Comparison of ENCODE assay signal across 28 cellular contexts in the genomic region with DNA sequence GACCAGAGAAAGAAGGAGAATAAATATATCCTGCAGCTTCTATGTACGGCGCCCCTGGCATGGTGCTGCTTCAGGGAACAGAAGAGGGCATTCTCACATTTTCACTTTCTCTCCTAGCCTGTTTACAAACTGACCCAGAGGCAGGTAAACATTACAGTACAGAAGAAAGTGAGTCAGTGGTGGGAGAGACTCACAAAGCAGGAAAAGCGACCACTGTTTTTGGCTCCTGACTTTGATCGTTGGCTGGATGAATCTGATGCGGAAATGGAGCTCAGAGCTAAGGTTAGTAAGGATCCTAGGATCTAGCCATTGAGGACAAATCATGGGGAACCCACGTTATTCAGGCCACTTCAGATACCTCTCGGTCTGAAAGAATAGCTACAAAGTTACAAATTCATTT.
"Had no signal": no experiment of that assay in that cellular context is flagged by ENCODE, and none has a peak within 500 bp of the region (broad histone marks: within the 10 kb centered on the region; RNA-seq: fewer than 3 reads in every experiment).

No MANE protein-coding gene starts in this region.

- H3K9me3 ChIP-seq: ascending aorta, breast epithelium, colonic mucosa had no signal

- H3K27me3 Mint-ChIP-seq: activated B cell treated with CpG ODN at 0.5 μM for 24 hours; activated CD4-positive, alpha-beta memory T cell treated with anti-CD3 and anti-CD28 coated beads for 36 hours; activated CD4-positive, alpha-beta T cell treated with anti-CD3 and anti-CD28 coated beads for 36 hours; activated CD4-positive, alpha-beta T cell treated with anti-CD3 and anti-CD28 coated beads, Interleukin-2, amount 10 ng/mL, durations not matched to agents 24 days and 14 days; activated CD8-positive, alpha-beta memory T cell treated with anti-CD3 and anti-CD28 coated beads, Interleukin-2, amount 10 ng/mL, durations not matched to agents 7 days and 5 days; activated naive CD8-positive, alpha-beta T cell treated with anti-CD3 and anti-CD28 coated beads, Interleukin-2, amount 10 ng/mL, durations not matched to agents 7 days and 5 days had no signal

- H3K27me3 ChIP-seq: ascending aorta, breast epithelium, cardiac muscle cell, colonic mucosa had no signal

- H3K9me3 Mint-ChIP-seq: activated B cell treated with CpG ODN at 0.5 μM for 24 hours; activated CD4-positive, alpha-beta memory T cell treated with anti-CD3 and anti-CD28 coated beads for 36 hours; activated CD4-positive, alpha-beta T cell treated with anti-CD3 and anti-CD28 coated beads, Interleukin-2, amount 10 ng/mL, durations not matched to agents 24 days and 14 days; activated naive CD4-positive, alpha-beta T cell treated with anti-CD3 and anti-CD28 coated beads for 36 hours; activated naive CD4-positive, alpha-beta T cell treated with anti-CD3 and anti-CD28 coated beads, Interleukin-2, amount 50 U/mL, for 72 hours; activated naive CD8-positive, alpha-beta T cell treated with anti-CD3 and anti-CD28 coated beads, Interleukin-2, amount 10 ng/mL, durations not matched to agents 7 days and 5 days; activated T-helper 1 cell treated with anti-CD3 and anti-CD28 coated beads, Interleukin-12 subunit alpha, Interleukin-12 subunit beta, Interleukin-2, Interleukin-4 antibody, amounts not matched to agents 30 ng/mL and 10 ng/mL and 1 ng/mL, durations not matched to agents 14 hours and 24 hours and 36 hours; activated T-helper 2 cell treated with anti-CD3 and anti-CD28 coated beads, Interferon-gamma antibody, Interleukin-2, Interleukin-4, amounts not matched to agents 10 μg/mL and 5 μg/mL and 100 μg/mL, durations not matched to agents 14 hours and 24 hours and 36 hours; brain had no signal

- H3K27ac Mint-ChIP-seq: activated B cell treated with CpG ODN at 0.5 μM for 24 hours; activated CD4-positive, alpha-beta memory T cell treated with anti-CD3 and anti-CD28 coated beads for 36 hours; activated CD4-positive, alpha-beta T cell treated with anti-CD3 and anti-CD28 coated beads for 36 hours; activated CD4-positive, alpha-beta T cell treated with anti-CD3 and anti-CD28 coated beads, Interleukin-2, amount 10 ng/mL, durations not matched to agents 24 days and 14 days; activated CD8-positive, alpha-beta memory T cell treated with anti-CD3 and anti-CD28 coated beads, Interleukin-2, amount 10 ng/mL, durations not matched to agents 7 days and 5 days; activated CD8-positive, alpha-beta T cell treated with anti-CD3 and anti-CD28 coated beads, Interleukin-2, amount 10 ng/mL, durations not matched to agents 7 days and 5 days; activated naive CD4-positive, alpha-beta T cell treated with anti-CD3 and anti-CD28 coated beads for 36 hours; activated naive CD8-positive, alpha-beta T cell treated with anti-CD3 and anti-CD28 coated beads, Interleukin-2, amount 10 ng/mL, durations not matched to agents 7 days and 5 days; activated T-helper 1 cell treated with anti-CD3 and anti-CD28 coated beads, Interleukin-12 subunit alpha, Interleukin-12 subunit beta, Interleukin-2, Interleukin-4 antibody, amounts not matched to agents 30 ng/mL and 10 ng/mL and 1 ng/mL, durations not matched to agents 14 hours and 24 hours and 36 hours; activated T-helper 2 cell treated with anti-CD3 and anti-CD28 coated beads, Interferon-gamma antibody, Interleukin-2, Interleukin-4, amounts not matched to agents 10 μg/mL and 5 μg/mL and 100 μg/mL, durations not matched to agents 14 hours and 24 hours and 36 hours had no signal

- DNase-seq: activated B cell treated with CpG ODN at 0.5 μM for 24 hours; activated CD4-positive, alpha-beta memory T cell treated with anti-CD3 and anti-CD28 coated beads for 36 hours; activated CD4-positive, alpha-beta T cell treated with anti-CD3 and anti-CD28 coated beads for 36 hours; activated CD4-positive, alpha-beta T cell treated with anti-CD3 and anti-CD28 coated beads, Interleukin-2, amount 10 ng/mL, durations not matched to agents 24 days and 14 days; activated CD4-positive, CD25-positive, alpha-beta regulatory T cell treated with anti-CD3 and anti-CD28 coated beads, Interleukin-2, amount 50 U/mL, for 72 hours; activated CD8-positive, alpha-beta memory T cell treated with anti-CD3 and anti-CD28 coated beads, Interleukin-2, amount 10 ng/mL, durations not matched to agents 7 days and 5 days; activated CD8-positive, alpha-beta memory T cell treated with anti-CD3 and anti-CD28 coated beads, Interleukin-2, amount 50 U/mL, for 4 hours; activated CD8-positive, alpha-beta T cell treated with anti-CD3 and anti-CD28 coated beads, Interleukin-2, amount 10 ng/mL, durations not matched to agents 7 days and 5 days; activated effector memory CD4-positive, alpha-beta T cell treated with anti-CD3 and anti-CD28 coated beads, Interleukin-2, amount 50 U/mL, for 16 hours; activated naive CD4-positive, alpha-beta T cell treated with anti-CD3 and anti-CD28 coated beads for 36 hours; activated naive CD8-positive, alpha-beta T cell treated with anti-CD3 and anti-CD28 coated beads, Interleukin-2, amount 10 ng/mL, durations not matched to agents 7 days and 5 days; activated T-cell treated with anti-CD3 and anti-CD28 coated beads, Interleukin-2, amount 50 U/mL, for 1 hour; activated T-cell treated with anti-CD3 and anti-CD28 coated beads, Interleukin-2, amount 50 U/mL, for 48 hours; central memory CD4-positive, alpha-beta T cell; cerebellar nuclear complex; colonic mucosa; effector CD8-positive, alpha-beta T cell; foreskin fibroblast; T-helper 2 cell; WERI-Rb-1 had no signal

- H3K4me3 ChIP-seq: ascending aorta, breast epithelium, cardiac muscle cell, colonic mucosa had no signal

- H3K36me3 ChIP-seq: breast epithelium, colonic mucosa had no signal

- H3K4me1 Mint-ChIP-seq: activated B cell treated with CpG ODN at 0.5 μM for 24 hours; activated CD4-positive, alpha-beta T cell treated with anti-CD3 and anti-CD28 coated beads for 36 hours; activated CD8-positive, alpha-beta memory T cell treated with anti-CD3 and anti-CD28 coated beads, Interleukin-2, amount 10 ng/mL, durations not matched to agents 7 days and 5 days; brain had no signal

- H3K4me1 ChIP-seq: ascending aorta, breast epithelium, colonic mucosa had no signal

- H3K27ac ChIP-seq: ascending aorta, breast epithelium, cardiac muscle cell, colonic mucosa, WERI-Rb-1 had no signal

- H3K4me3 Mint-ChIP-seq: activated B cell treated with CpG ODN at 0.5 μM for 24 hours; activated CD4-positive, alpha-beta memory T cell treated with anti-CD3 and anti-CD28 coated beads for 36 hours; activated CD4-positive, alpha-beta T cell treated with anti-CD3 and anti-CD28 coated beads for 36 hours; activated CD4-positive, alpha-beta T cell treated with anti-CD3 and anti-CD28 coated beads, Interleukin-2, amount 10 ng/mL, durations not matched to agents 24 days and 14 days; activated CD8-positive, alpha-beta memory T cell treated with anti-CD3 and anti-CD28 coated beads, Interleukin-2, amount 10 ng/mL, durations not matched to agents 7 days and 5 days; activated CD8-positive, alpha-beta T cell treated with anti-CD3 and anti-CD28 coated beads, Interleukin-2, amount 10 ng/mL, durations not matched to agents 7 days and 5 days; activated naive CD4-positive, alpha-beta T cell treated with anti-CD3 and anti-CD28 coated beads for 36 hours; activated naive CD8-positive, alpha-beta T cell treated with anti-CD3 and anti-CD28 coated beads, Interleukin-2, amount 10 ng/mL, durations not matched to agents 7 days and 5 days; activated T-helper 1 cell treated with anti-CD3 and anti-CD28 coated beads, Interleukin-12 subunit alpha, Interleukin-12 subunit beta, Interleukin-2, Interleukin-4 antibody, amounts not matched to agents 30 ng/mL and 10 ng/mL and 1 ng/mL, durations not matched to agents 14 hours and 24 hours and 36 hours; brain had no signal

- ATAC-seq: activated CD4-positive, alpha-beta T cell treated with anti-CD3 and anti-CD28 coated beads for 36 hours; activated CD8-positive, alpha-beta memory T cell treated with anti-CD3 and anti-CD28 coated beads, Interleukin-2, amount 10 ng/mL, durations not matched to agents 7 days and 5 days; activated CD8-positive, alpha-beta T cell treated with anti-CD3 and anti-CD28 coated beads, Interleukin-2, amount 10 ng/mL, durations not matched to agents 7 days and 5 days; activated naive CD4-positive, alpha-beta T cell treated with anti-CD3 and anti-CD28 coated beads, Interleukin-2, amount 50 U/mL, for 72 hours; esophagus mucosa had no signal
